Comparison of ENCODE assay signal across 1 cellular context in the genomic region with DNA sequence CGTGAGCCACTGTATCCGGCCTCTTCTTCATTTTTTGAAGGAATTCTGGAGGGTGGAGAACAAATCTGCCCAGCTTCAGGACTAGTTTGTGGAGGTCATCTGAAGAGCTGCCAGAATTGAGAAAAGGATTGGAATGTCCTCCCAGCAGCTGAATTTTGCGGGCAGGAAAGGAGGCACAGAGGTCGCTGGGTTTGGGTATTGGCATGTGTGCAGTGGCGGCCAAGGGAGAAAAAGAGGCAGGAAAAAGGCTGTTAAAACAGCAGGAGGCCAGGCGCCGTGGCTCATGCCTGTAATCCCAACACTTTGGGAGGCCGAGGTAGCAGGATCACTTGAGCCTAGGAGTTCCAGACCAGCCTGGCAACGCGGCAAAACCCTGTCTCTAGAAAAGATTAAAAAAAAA.
TF ChIP-seq lines count a peak whose summit lies in the region.

No MANE protein-coding gene starts in this region.

TF ChIP-seq in HEK293, 187 proteins besides CTCF, POLR2A, EP300 and RAD21 (continued from another document):
- no peak for TF ChIP-seq ZNF837 (tag by site-specific recombination; IDR thresholded peaks at IDR 0.05)
- no peak for TF ChIP-seq ZNF785 (tag by site-specific recombination; IDR thresholded peaks at IDR 0.05)
- TF ChIP-seq ZNF571 (tag by site-specific recombination; IDR thresholded peaks at IDR 0.05) = no peak
- TF ChIP-seq SETDB1 (IDR thresholded peaks at IDR 0.05; ENCODE audit: insufficient read length, low read length) = no peak
- no peak for TF ChIP-seq ZNF175 (tag by site-specific recombination; IDR thresholded peaks at IDR 0.05)
- no peak for TF ChIP-seq ZNF561 (tag by site-specific recombination; IDR thresholded peaks at IDR 0.05; ENCODE audit: borderline replicate concordance)
- TF ChIP-seq, protein P1, sequence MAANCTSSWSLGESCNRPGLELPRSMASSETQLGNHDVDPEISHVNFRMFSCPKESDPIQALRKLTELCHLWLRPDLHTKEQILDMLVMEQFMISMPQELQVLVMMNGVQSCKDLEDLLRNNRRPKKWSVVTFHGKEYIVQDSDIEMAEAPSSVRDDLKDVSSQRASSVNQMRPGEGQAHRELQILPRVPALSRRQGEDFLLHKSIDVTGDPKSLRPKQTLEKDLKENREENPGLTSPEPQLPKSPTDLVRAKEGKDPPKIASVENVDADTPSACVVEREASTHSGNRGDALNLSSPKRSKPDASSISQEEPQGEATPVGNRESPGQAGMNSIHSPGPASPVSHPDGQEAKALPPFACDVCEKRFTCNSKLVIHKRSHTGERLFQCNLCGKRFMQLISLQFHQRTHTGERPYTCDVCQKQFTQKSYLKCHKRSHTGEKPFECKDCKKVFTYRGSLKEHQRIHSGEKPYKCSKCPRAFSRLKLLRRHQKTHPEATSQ (tag by site-specific recombination; IDR thresholded peaks at IDR 0.05) = no peak
- no peak for TF ChIP-seq ZNF121 (tag by site-specific recombination; IDR thresholded peaks at IDR 0.05)
- no peak for TF ChIP-seq ZNF747 (tag by site-specific recombination; IDR thresholded peaks at IDR 0.05)
- no peak for TF ChIP-seq ZNF10 (tag by site-specific recombination; IDR thresholded peaks at IDR 0.05)
- peak; percentile 70 for TF ChIP-seq ZIC2 (tag by site-specific recombination; IDR thresholded peaks at IDR 0.05)
- TF ChIP-seq, protein P2, sequence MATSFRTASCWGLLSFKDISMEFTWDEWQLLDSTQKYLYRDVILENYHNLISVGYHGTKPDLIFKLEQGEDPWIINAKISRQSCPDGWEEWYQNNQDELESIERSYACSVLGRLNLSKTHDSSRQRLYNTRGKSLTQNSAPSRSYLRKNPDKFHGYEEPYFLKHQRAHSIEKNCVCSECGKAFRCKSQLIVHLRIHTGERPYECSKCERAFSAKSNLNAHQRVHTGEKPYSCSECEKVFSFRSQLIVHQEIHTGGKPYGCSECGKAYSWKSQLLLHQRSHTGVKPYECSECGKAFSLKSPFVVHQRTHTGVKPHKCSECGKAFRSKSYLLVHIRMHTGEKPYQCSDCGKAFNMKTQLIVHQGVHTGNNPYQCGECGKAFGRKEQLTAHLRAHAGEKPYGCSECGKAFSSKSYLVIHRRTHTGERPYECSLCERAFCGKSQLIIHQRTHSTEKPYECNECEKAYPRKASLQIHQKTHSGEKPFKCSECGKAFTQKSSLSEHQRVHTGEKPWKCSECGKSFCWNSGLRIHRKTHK (tag by site-specific recombination; IDR thresholded peaks at IDR 0.05) = no peak
- 0 out of 2 replicates have a peak, but pooled peaks have one; percentile 19 for TF ChIP-seq TRIM28 (IDR thresholded peaks at IDR 0.05; ENCODE audit: borderline replicate concordance, low read length)
- no peak for TF ChIP-seq ZNF707 (tag by site-specific recombination; IDR thresholded peaks at IDR 0.05)
- no peak for TF ChIP-seq KLF17 (tag by site-specific recombination; IDR thresholded peaks at IDR 0.05)
TF ChIP-seq in HEK293: peak in this region for 3.
